ENCODE assay signal across 10 cellular contexts in genomic region chr7:1058821-1059199, GRCh38. TPM values are rescaled to one million over a fixed set of nuclear protein-coding genes. Genes with fewer than 3 reads are reported as not detected.
DNase-seq lines count a peak whose midpoint lies in the region; ATAC-seq and TF ChIP-seq lines count a peak whose summit lies in the region.
"Had no signal": no experiment of that assay in that cellular context is flagged by ENCODE, and none has a peak within 500 bp of the region (broad histone marks: within the 10 kb centered on the region; RNA-seq: fewer than 3 reads in every experiment).

No MANE protein-coding gene starts in this region.

- H3F3A ChIP-seq in OCI-LY1 (ENCODE audit: insufficient read depth, low read length): no peaks in the 10 kb centered on the region

- H2AFZ ChIP-seq in OCI-LY1 (ENCODE audit: low read length) (no peak overlapping the region), osteoblast (ENCODE audit: low read length) (no peak overlapping the region)

- peaks cover 0 to 26% (median 9%) of the 10 kb centered on the region in 4 donors for H3K4me1 Mint-ChIP-seq in CD4-positive, CD25-positive, alpha-beta regulatory T cell
- peaks cover 18% of the 10 kb centered on the region for H3K4me1 Mint-ChIP-seq in endothelial cell (ENCODE audit: unreplicated experiment)

- H3K9ac ChIP-seq in OCI-LY1 (ENCODE audit: low read length): no peak overlapping the region

- ATAC-seq in CD4-positive, CD25-positive, alpha-beta regulatory T cell (ENCODE audit: low read depth in 2 of 2): no peak

- H3K27ac Mint-ChIP-seq in CD4-positive, CD25-positive, alpha-beta regulatory T cell: peak overlapping the region in 2 of 3 donors; percentile 17 to 71
- peak overlapping the region; percentile 67 for H3K27ac Mint-ChIP-seq in endothelial cell (ENCODE audit: unreplicated experiment)

- no peak overlapping the region for H3K4me2 ChIP-seq in OCI-LY1 (ENCODE audit: low read length)
- no peak overlapping the region for H3K4me2 ChIP-seq in osteoblast (ENCODE audit: insufficient read depth, low read length)

- H3K9me2 ChIP-seq in OCI-LY1 (ENCODE audit: low read depth, low read length): no peaks in the 10 kb centered on the region

- H3K27ac ChIP-seq in CD4-positive, CD25-positive, alpha-beta regulatory T cell (ENCODE audit: insufficient read depth, low read length, poor library complexity, severe bottlenecking): no peak overlapping the region
- H3K27ac ChIP-seq in OCI-LY1 (ENCODE audit: low read depth, low read length, poor library complexity, severe bottlenecking): peak overlapping the region; percentile 2
- no peak overlapping the region for H3K27ac ChIP-seq in osteoblast (ENCODE audit: low read depth, low read length)

- peaks cover 5% of the 10 kb centered on the region for H3K27me3 Mint-ChIP-seq in CD4-positive, CD25-positive, alpha-beta regulatory T cell
- peaks cover 19% of the 10 kb centered on the region for H3K27me3 Mint-ChIP-seq in endothelial cell (ENCODE audit: unreplicated experiment)

- no peak overlapping the region for H3K4me3 ChIP-seq in CD4-positive, CD25-positive, alpha-beta regulatory T cell (ENCODE audit: low read depth, low read length)
- H3K4me3 ChIP-seq in OCI-LY1 (ENCODE audit: low read depth, low read length, poor library complexity, severe bottlenecking): no peak overlapping the region
- H3K4me3 ChIP-seq in osteoblast (ENCODE audit: insufficient read depth, low read length): no peak overlapping the region
- H3K4me3 ChIP-seq: skin epidermis had no signal

- peak in 1 of 3 donors; percentile 61 for DNase-seq in CD4-positive, CD25-positive, alpha-beta regulatory T cell
- no peak for DNase-seq in endothelial cell (ENCODE audit: low spot score)
- peak; percentile 95 for DNase-seq in osteoblast (ENCODE audit: insufficient read length, low spot score, missing footprints)
- DNase-seq in stimulated activated CD4-positive, alpha-beta T cell treated with anti-CD3 and anti-CD28 coated beads, Interleukin-4, amount 100 ng/mL, for 1 hour: no peak
- no peak for DNase-seq in effector CD4-positive, alpha-beta T cell
- no peak for DNase-seq in hippocampal formation (lab: John Stamatoyannopoulos, UW)
- no peak for DNase-seq in NCI-H524 treated with DMSO at 0.1 percent for 48 hours (lab: John Stamatoyannopoulos, UW)
- DNase-seq: DMS79 treated with DMSO at 0.1 percent for 48 hours had no signal

- H3K36me3 Mint-ChIP-seq in CD4-positive, CD25-positive, alpha-beta regulatory T cell: no peaks in the 10 kb centered on the region
- peaks cover 22% of the 10 kb centered on the region for H3K36me3 Mint-ChIP-seq in endothelial cell (ENCODE audit: low read depth, unreplicated experiment)

- H3K27me3 ChIP-seq in CD4-positive, CD25-positive, alpha-beta regulatory T cell (ENCODE audit: control insufficient read depth, insufficient read depth, low read length): no peaks in the 10 kb centered on the region
- H3K27me3 ChIP-seq in OCI-LY1 (ENCODE audit: insufficient read depth, low read length): no peaks in the 10 kb centered on the region
- no peaks in the 10 kb centered on the region for H3K27me3 ChIP-seq in osteoblast (ENCODE audit: insufficient read depth, low read length)

- H4K20me1 ChIP-seq in OCI-LY1 (ENCODE audit: insufficient read depth, low read length) (no peaks in the 10 kb centered on the region), osteoblast (ENCODE audit: insufficient read depth, low read length) (peaks cover 20% of the 10 kb centered on the region)

- H3K9me3 Mint-ChIP-seq in CD4-positive, CD25-positive, alpha-beta regulatory T cell: no peaks in the 10 kb centered on the region
- H3K9me3 Mint-ChIP-seq in endothelial cell (ENCODE audit: unreplicated experiment): no peaks in the 10 kb centered on the region

- H3K4me3 Mint-ChIP-seq in CD4-positive, CD25-positive, alpha-beta regulatory T cell: peak overlapping the region in 1 of 4 donors; percentile 53
- H3K4me3 Mint-ChIP-seq in endothelial cell (ENCODE audit: unreplicated experiment): peak overlapping the region; percentile 69

- no peaks in the 10 kb centered on the region for H3K36me3 ChIP-seq in CD4-positive, CD25-positive, alpha-beta regulatory T cell (ENCODE audit: control insufficient read depth, insufficient read depth, low read length)
- H3K36me3 ChIP-seq in OCI-LY1 (ENCODE audit: insufficient read depth, low read length) (no peaks in the 10 kb centered on the region), osteoblast (ENCODE audit: insufficient read depth, low read length) (no peaks in the 10 kb centered on the region)

- no peaks in the 10 kb centered on the region for H3K9me3 ChIP-seq in CD4-positive, CD25-positive, alpha-beta regulatory T cell (ENCODE audit: control insufficient read depth in 2 of 2, low read length in 2 of 2)
- no peaks in the 10 kb centered on the region for H3K9me3 ChIP-seq in OCI-LY1 (ENCODE audit: low read length)
- no peaks in the 10 kb centered on the region for H3K9me3 ChIP-seq in osteoblast (ENCODE audit: low read depth, low read length)

- H3K4me1 ChIP-seq in CD4-positive, CD25-positive, alpha-beta regulatory T cell (ENCODE audit: control insufficient read depth, insufficient read depth, low read length, poor library complexity, severe bottlenecking): peaks cover 26% of the 10 kb centered on the region
- H3K4me1 ChIP-seq in OCI-LY1 (ENCODE audit: insufficient read depth, low read length, severe bottlenecking): peaks cover 23% of the 10 kb centered on the region
- peaks cover 5% of the 10 kb centered on the region for H3K4me1 ChIP-seq in osteoblast (ENCODE audit: insufficient read depth, low read length)

- H3K79me2 ChIP-seq in OCI-LY1 (ENCODE audit: insufficient read depth, low read length) (no peaks in the 10 kb centered on the region), osteoblast (ENCODE audit: insufficient read depth, low read length) (no peaks in the 10 kb centered on the region)

- TF ChIP-seq CTCF in OCI-LY1 (IDR thresholded peaks at IDR 0.05; ENCODE audit: low read length) (no peak), endothelial cell (IDR thresholded peaks at IDR 0.05; ENCODE audit: unreplicated experiment) (no peak), osteoblast (IDR thresholded peaks at IDR 0.05; ENCODE audit: extremely low read depth, low read depth, low read length) (no peak)

RNA-seq across cellular contexts. Expression of gene GPR146, which starts 14.5 kb away (rescaled TPM):
- 21.5 TPM for total RNA-seq in CD4-positive, CD25-positive, alpha-beta regulatory T cell
- polyA plus RNA-seq in CD4-positive, CD25-positive, alpha-beta regulatory T cell: 10 to 100 TPM; 14.1 to 26.4 (median 19.4) TPM
- total RNA-seq in endothelial cell (ENCODE audit: unreplicated experiment): 8.1 TPM
- total RNA-seq in osteoblast: 3.5 and 5.1 TPM in 2 replicates

RNA-seq across cellular contexts. Expression of gene GPER1, which starts 29.1 kb away (rescaled TPM):
- not detected for total RNA-seq in CD4-positive, CD25-positive, alpha-beta regulatory T cell
- under 1 TPM in 1 of 4 donors, not detected in 3; 0.10 TPM for polyA plus RNA-seq in CD4-positive, CD25-positive, alpha-beta regulatory T cell
- total RNA-seq in endothelial cell (ENCODE audit: unreplicated experiment) (0.72 TPM), osteoblast (10.3 and 10.5 TPM in 2 replicates)
